In the genomic region with DNA sequence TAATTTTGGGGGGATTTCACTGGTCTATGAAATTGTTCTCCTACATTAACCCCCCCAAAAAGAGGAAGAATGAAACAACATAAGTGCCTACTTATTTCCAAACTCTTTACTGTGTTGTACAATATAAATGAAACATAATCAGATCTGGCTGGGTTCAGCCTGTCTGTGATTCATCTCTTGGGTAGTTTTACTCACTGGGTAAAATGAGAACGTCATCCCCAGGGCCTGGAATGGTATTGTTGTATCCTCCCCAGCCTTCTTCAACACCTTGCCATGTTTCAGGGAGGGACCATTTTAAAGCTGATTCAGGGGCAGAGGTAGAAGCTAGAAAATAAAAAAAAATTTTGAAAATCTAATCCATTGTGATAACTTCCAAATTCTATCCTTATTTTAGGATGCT, we compare ENCODE assay signal across 25 cellular contexts.
"Had no signal": no experiment of that assay in that cellular context is flagged by ENCODE, and none has a peak within 500 bp of the region (broad histone marks: within the 10 kb centered on the region; RNA-seq: fewer than 3 reads in every experiment).

No MANE protein-coding gene starts in this region.

- H3K4me3 ChIP-seq: ascending aorta, PC-9, SJCRH30, SK-N-MC had no signal

- ATAC-seq: activated CD8-positive, alpha-beta T cell treated with anti-CD3 and anti-CD28 coated beads for 36 hours had no signal

- DNase-seq: activated CD4-positive, alpha-beta T cell treated with anti-CD3 and anti-CD28 coated beads, Interleukin-2, amount 10 ng/mL, durations not matched to agents 24 days and 14 days; activated CD4-positive, alpha-beta T cell treated with anti-CD3 and anti-CD28 coated beads, Interleukin-2, amount 50 U/mL, for 4 hours; activated CD8-positive, alpha-beta T cell treated with anti-CD3 and anti-CD28 coated beads for 36 hours; activated gamma-delta T cell; activated naive CD4-positive, alpha-beta T cell treated with Interleukin-2 at 50 U/mL for 16 hours; activated naive CD8-positive, alpha-beta T cell treated with anti-CD3 and anti-CD28 coated beads, Interleukin-2, amount 10 ng/mL, durations not matched to agents 7 days and 5 days; activated T-cell treated with anti-CD3 and anti-CD28 coated beads, Interleukin-2, amount 50 U/mL, for 24 hours; amygdala; caudate nucleus; cerebellar nuclear complex; Kasumi-1; KG1; NCI-H1092 treated with DMSO at 0.1 percent for 48 hours; NCI-H1417; NCI-H187 treated with DMSO at 0.1 percent for 48 hours; NCI-H2081; NCI-H345; NCI-H526; NCI-H748 treated with DMSO at 0.1 percent for 48 hours; NK-92 treated with Interleukin-12 subunit alpha and Interleukin-12 subunit beta, amount 100 ng/mL, for 24 hours; PC-9; SHP77; SJCRH30 had no signal
